1 cellular context compared by ENCODE assay signal in genomic region chr5:113634957-113635356, GRCh38.
TF ChIP-seq lines count a peak whose summit lies in the region.

No MANE protein-coding gene starts in this region.

TF ChIP-seq in H1, 55 proteins besides CTCF, POLR2A, EP300 and RAD21 (continued from another document):
- no peak for TF ChIP-seq RXRA (IDR thresholded peaks at IDR 0.05; ENCODE audit: insufficient read depth, low read depth, low read length)
- no peak for TF ChIP-seq BRCA1 (IDR thresholded peaks at IDR 0.05; ENCODE audit: low read depth, low read length)
TF ChIP-seq in H1: peak in this region for 0.
